In genomic region chr6:36860126-36860525, GRCh38 we compare ENCODE assay signal across 22 cellular contexts. TPM values are rescaled to one million over a fixed set of nuclear protein-coding genes. Genes with fewer than 3 reads are reported as not detected.
DNase-seq lines count a peak whose midpoint lies in the region; ATAC-seq and TF ChIP-seq lines count a peak whose summit lies in the region.
"Had no signal": no experiment of that assay in that cellular context is flagged by ENCODE, and none has a peak within 500 bp of the region (broad histone marks: within the 10 kb centered on the region; RNA-seq: fewer than 3 reads in every experiment).

No MANE protein-coding gene starts in this region.

- no peaks in the 10 kb centered on the region for H3K27me3 ChIP-seq in left ventricle myocardium inferior (ENCODE audit: low read depth)
- H3K27me3 ChIP-seq in H9 (ENCODE audit: insufficient read depth, low read length): no peaks in the 10 kb centered on the region
- H3K27me3 ChIP-seq in Panc1 (ENCODE audit: control insufficient read depth, insufficient read depth, low read length): no peaks in the 10 kb centered on the region
- H3K27me3 ChIP-seq: BE2C had no signal

- H3K27ac ChIP-seq in left ventricle myocardium inferior (replicated peaks) (peak overlapping the region; percentile 74), H9 (ENCODE audit: insufficient read length, low read depth, low read length) (no peak overlapping the region), Panc1 (ENCODE audit: low read length) (peak overlapping the region; percentile 45; the same call in 1 of the 2 replicates)

- no TSS peak for BruUV-seq in Panc1 (replicated peaks; lab: Mats Ljungman, UMichigan)

- no peak overlapping the region for H4K5ac ChIP-seq in H9 (ENCODE audit: insufficient read length, low read depth, low read length)

- no peak overlapping the region for H3K18ac ChIP-seq in H9 (ENCODE audit: insufficient read length, low read depth, low read length)

- no peak overlapping the region for H2AFZ ChIP-seq in H9 (ENCODE audit: low read length)

- H3K14ac ChIP-seq in H9 (ENCODE audit: insufficient read depth, low read length): no peak overlapping the region

- no peak overlapping the region for H2BK5ac ChIP-seq in H9 (ENCODE audit: insufficient read length, low read length)

- H3K23ac ChIP-seq in H9 (ENCODE audit: insufficient read length, low read depth, low read length): no peak overlapping the region

- H3K9ac ChIP-seq in H9 (ENCODE audit: extremely low read depth, insufficient read length, low read length): no peak overlapping the region

- H3K4me3 Mint-ChIP-seq in H9: no peak overlapping the region
- peak overlapping the region; percentile 6 for H3K4me3 Mint-ChIP-seq in endothelial cell (ENCODE audit: unreplicated experiment)
- H3K4me3 Mint-ChIP-seq: CD4-positive, CD25-positive, alpha-beta regulatory T cell; CD8-positive, alpha-beta memory T cell; HFFc6 had no signal

- H3K79me1 ChIP-seq in H9 (ENCODE audit: insufficient read depth, low read depth, low read length, poor library complexity, severe bottlenecking): peaks cover 6% of the 10 kb centered on the region

- WGBS in H9 (ENCODE audit: extremely low coverage, insufficient read length, low lambda C conversion rate): no CpG with 5 or more reads among the region's 7 CpGs

- no peak overlapping the region for H4K91ac ChIP-seq in H9 (ENCODE audit: insufficient read length, low read depth, low read length)

- CTCF ChIA-PET in Panc1 (lab: Charles Lee): interaction anchor here (0.6 to 0.9 kb wide), 4 partner anchors 10 to 158 kb away, joined by 3 to 4 read pairs (median 4); no protein-coding TSS in a partner anchor

- no peak for DNase-seq in left ventricle myocardium inferior
- DNase-seq in Right ventricle myocardium superior: no peak
- DNase-seq in H9: no peak
- no peak for DNase-seq in Panc1 (ENCODE audit: low read depth, low spot score)
- DNase-seq in endothelial cell (ENCODE audit: low spot score): no peak
- DNase-seq in medulla oblongata (ENCODE audit: extremely low spot score): no peak
- DNase-seq in dermis blood vessel endothelial cell: no peak
- DNase-seq in HuH-7.5 (ENCODE audit: low spot score): no peak
- DNase-seq: ACHN; BE2C; C1 segment of cervical spinal cord; CD4-positive, CD25-positive, alpha-beta regulatory T cell; CD8-positive, alpha-beta memory T cell; COR-L47; DMS 273 treated with DMSO at 0.1 percent for 48 hours; DMS53; DND-41; EL; HFFc6 had no signal

- H2BK15ac ChIP-seq in H9 (ENCODE audit: low read depth, low read length): no peak overlapping the region

- no peak overlapping the region for H3T11ph ChIP-seq in H9 (ENCODE audit: low read length)

- H3K9me3 ChIP-seq in left ventricle myocardium inferior (replicated peaks) (no peaks in the 10 kb centered on the region), H9 (ENCODE audit: control insufficient read depth, low read depth, low read length) (no peaks in the 10 kb centered on the region), Panc1 (ENCODE audit: control insufficient read depth, insufficient read depth, low read depth, low read length) (no peaks in the 10 kb centered on the region)
- H3K9me3 ChIP-seq: BE2C had no signal

- H2BK20ac ChIP-seq in H9 (ENCODE audit: low read depth, low read length, poor library complexity, severe bottlenecking): no peak overlapping the region

- ATAC-seq in Right ventricle myocardium superior (ENCODE audit: poor library complexity): no peak
- no peak for ATAC-seq in Panc1
- ATAC-seq: GM12878, HCT116, HepG2 had no signal

- H3K4me2 ChIP-seq in H9 (ENCODE audit: insufficient read depth, insufficient read length, low read length): no peak overlapping the region

- H3K27ac Mint-ChIP-seq in H9 (peak overlapping the region in 2 of 3 experiments; percentile 27 to 46; a peak in 4 of 7 replicates), endothelial cell (ENCODE audit: unreplicated experiment) (no peak overlapping the region)

- TF ChIP-seq CTCF in left ventricle myocardium inferior (IDR thresholded peaks at IDR 0.05; ENCODE audit: borderline replicate concordance) (no peak), H9 (conservative IDR thresholded peaks at IDR 0.05) (no peak), Panc1 (IDR thresholded peaks at IDR 0.05) (no peak), endothelial cell (IDR thresholded peaks at IDR 0.05; ENCODE audit: unreplicated experiment) (no peak)

- H3K56ac ChIP-seq in H9 (ENCODE audit: insufficient read length, low read depth, low read length): no peak overlapping the region

- H3K4me1 ChIP-seq in left ventricle myocardium inferior: peaks cover 88% of the 10 kb centered on the region
- peaks cover 2% of the 10 kb centered on the region; the same call in 1 of the 2 replicates for H3K4me1 ChIP-seq in H9 (ENCODE audit: insufficient read depth, low read length)
- peaks cover 9% of the 10 kb centered on the region for H3K4me1 ChIP-seq in Panc1 (ENCODE audit: control insufficient read depth, insufficient read depth, low read length)
- H3K4me1 ChIP-seq: BE2C had no signal

- POLR2A ChIA-PET in Panc1 (lab: Charles Lee): no interaction called here

- peaks cover 2% of the 10 kb centered on the region for H4K20me1 ChIP-seq in H9 (ENCODE audit: control insufficient read depth, insufficient read depth, insufficient read length)

- no peaks in the 10 kb centered on the region for H3K23me2 ChIP-seq in H9 (ENCODE audit: insufficient read length, low read depth, low read length, poor library complexity, severe bottlenecking)

- no peak overlapping the region for H4K8ac ChIP-seq in H9 (replicated peaks; ENCODE audit: insufficient read length, low read depth, low read length)

- no peak overlapping the region for H2BK12ac ChIP-seq in H9 (ENCODE audit: insufficient read length, low read depth, low read length)

- H3K9me3 Mint-ChIP-seq in H9 (no peaks in the 10 kb centered on the region; a peak in 1 of 5 replicates), endothelial cell (ENCODE audit: unreplicated experiment) (no peaks in the 10 kb centered on the region)
- H3K9me3 Mint-ChIP-seq: CD4-positive, CD25-positive, alpha-beta regulatory T cell; CD8-positive, alpha-beta memory T cell; HFFc6 had no signal

- peaks cover 6% of the 10 kb centered on the region; the same call in 1 of the 2 replicates for H3K79me2 ChIP-seq in H9 (ENCODE audit: insufficient read depth, low read length)

- H2BK120ac ChIP-seq in H9 (ENCODE audit: low read depth, low read length, poor library complexity, severe bottlenecking): no peak overlapping the region

- H3K4me1 Mint-ChIP-seq in H9: peaks cover 42 to 43% of the 10 kb centered on the region in 2 experiments
- peaks cover 34% of the 10 kb centered on the region for H3K4me1 Mint-ChIP-seq in endothelial cell (ENCODE audit: unreplicated experiment)

- H3K27me3 Mint-ChIP-seq in H9 (ENCODE audit: low read depth) (no peaks in the 10 kb centered on the region; the same call in 1 of the 2 replicates), endothelial cell (ENCODE audit: unreplicated experiment) (no peaks in the 10 kb centered on the region)
- H3K27me3 Mint-ChIP-seq: CD4-positive, CD25-positive, alpha-beta regulatory T cell; CD8-positive, alpha-beta memory T cell had no signal

- peaks cover 38 to 75% (median 62%) of the 10 kb centered on the region in 3 experiments for H3K36me3 Mint-ChIP-seq in H9 (ENCODE audit: insufficient read depth in 1 of 3, low read depth in 3 of 3)
- H3K36me3 Mint-ChIP-seq in endothelial cell (ENCODE audit: low read depth, unreplicated experiment): peaks cover 30% of the 10 kb centered on the region

- in situ Hi-C loops in Panc1 (cut with HindIII; ENCODE audit: low pct_unique_long_range_greater_than_20kb, low sequenced_read_pairs): no loop called here

- H3K4ac ChIP-seq in H9 (ENCODE audit: low read depth, low read length): no peak overlapping the region

- H2AK5ac ChIP-seq in H9 (ENCODE audit: insufficient read length, low read length): no peak overlapping the region

- intact Hi-C loops in left ventricle myocardium inferior (cut with micrococcal nuclease): no loop called here
- intact Hi-C loops in Right ventricle myocardium superior (cut with DNase I): no loop called here
- intact Hi-C loops in Panc1 (cut with micrococcal nuclease; ENCODE audit: unreplicated experiment): no loop called here

- H3K4me3 ChIP-seq in left ventricle myocardium inferior: no peak overlapping the region
- H3K4me3 ChIP-seq in Panc1 (ENCODE audit: low read depth in 2 of 2, low read length in 2 of 2): no peak overlapping the region
- H3K4me3 ChIP-seq: GM12878 had no signal

- H3K36me3 ChIP-seq in left ventricle myocardium inferior (peaks cover 8% of the 10 kb centered on the region), Panc1 (ENCODE audit: control insufficient read depth, insufficient read depth, low read length) (peaks cover 5% of the 10 kb centered on the region)

RNA-seq across cellular contexts. Expression of gene PPIL1, which starts 14.5 kb away (rescaled TPM):
- total RNA-seq in left ventricle myocardium inferior: 69.1 TPM
- total RNA-seq in Right ventricle myocardium superior: 65.2 TPM
- 87.8 and 88.3 TPM in 2 replicates for total RNA-seq in H9 (2021)
- total RNA-seq in Panc1 (2021; ENCODE audit: unreplicated experiment): 44.1 TPM
- polyA plus RNA-seq in Panc1 (2012; ENCODE audit: insufficient read length): 34.5 TPM
- total RNA-seq in endothelial cell (ENCODE audit: unreplicated experiment): 33.4 TPM
- total RNA-seq in dermis blood vessel endothelial cell: 21.3 and 26.9 TPM in 2 replicates

RNA-seq across cellular contexts. Expression of gene CPNE5, which starts 20.9 kb away (rescaled TPM):
- total RNA-seq in left ventricle myocardium inferior (26.5 TPM), Right ventricle myocardium superior (10.0 TPM), H9 (2021) (0.29 and 0.52 TPM in 2 replicates), Panc1 (2021; ENCODE audit: unreplicated experiment) (0.44 TPM), endothelial cell (ENCODE audit: unreplicated experiment) (24.9 TPM), dermis blood vessel endothelial cell (12.9 and 14.0 TPM in 2 replicates)
- 1.5 TPM for polyA plus RNA-seq in Panc1 (2012; ENCODE audit: insufficient read length)
- total RNA-seq: HepG2 had no signal

RNA-seq across cellular contexts. Expression of gene C6orf89, which starts 25.6 kb away (rescaled TPM):
- total RNA-seq in left ventricle myocardium inferior: 76.4 TPM
- 73.2 TPM for total RNA-seq in Right ventricle myocardium superior
- total RNA-seq in H9 (2021): 11.8 and 12.7 TPM in 2 replicates
- 59.2 TPM for total RNA-seq in Panc1 (2021; ENCODE audit: unreplicated experiment)
- polyA plus RNA-seq in Panc1 (2012; ENCODE audit: insufficient read length): 32.3 TPM
- total RNA-seq in endothelial cell (ENCODE audit: unreplicated experiment): 43.2 TPM
- total RNA-seq in dermis blood vessel endothelial cell: 27.7 and 35.8 TPM in 2 replicates
